ENCODE assay signal across 1 cellular context in the genomic region with DNA sequence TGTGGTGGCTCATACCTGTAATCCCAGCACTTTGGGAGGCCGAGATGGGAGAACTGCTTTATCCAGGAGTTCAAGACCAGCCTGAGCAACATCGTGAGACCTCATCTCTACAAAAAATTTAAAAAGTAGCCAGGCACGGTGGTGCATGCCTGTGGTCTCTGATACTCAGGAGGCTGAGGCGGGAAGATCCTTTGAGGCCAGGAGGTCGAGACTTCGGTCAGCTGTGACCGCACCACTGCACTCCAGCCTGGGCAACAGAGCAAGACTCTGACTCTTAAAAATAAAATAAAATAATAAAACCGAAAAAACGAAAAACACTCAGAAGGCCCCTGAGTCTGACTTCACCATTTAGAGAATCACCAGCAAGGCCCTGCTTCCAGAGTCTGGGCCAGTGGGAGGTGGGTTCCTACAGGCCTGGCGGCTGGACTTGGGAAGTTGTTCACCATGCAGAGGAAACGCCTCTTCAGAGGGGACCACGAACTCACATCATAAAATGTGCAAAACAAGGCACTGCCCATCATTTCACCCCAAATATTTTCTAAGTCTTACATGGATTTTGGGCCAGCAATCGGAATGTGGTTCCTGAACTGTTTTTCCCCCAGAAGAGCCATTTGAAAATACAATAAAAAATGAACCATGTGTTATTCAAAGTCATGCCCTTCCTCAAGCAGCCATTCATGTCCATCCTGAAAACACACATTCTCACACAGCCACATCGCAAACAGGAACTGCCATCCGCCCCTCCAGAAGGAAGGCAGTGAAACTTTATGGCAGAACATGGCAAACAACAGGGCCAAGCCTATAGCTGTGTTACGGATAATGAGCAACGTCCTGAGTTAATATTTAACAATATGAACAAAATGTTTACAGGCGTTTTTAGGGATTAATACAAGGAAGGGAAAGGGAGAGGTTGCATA.
TF ChIP-seq lines count a peak whose summit lies in the region.

No MANE protein-coding gene starts in this region.

TF ChIP-seq in A549, 52 proteins besides CTCF, POLR2A, EP300 and RAD21:
- TF ChIP-seq HEYL (CRISPR knock-in tag; IDR thresholded peaks at IDR 0.05) (no peak), NPAS2 (CRISPR knock-in tag; IDR thresholded peaks at IDR 0.05; ENCODE audit: borderline replicate concordance) (no peak), ZC3H11A (IDR thresholded peaks at IDR 0.05) (no peak), GATA3 (IDR thresholded peaks at IDR 0.05; ENCODE audit: borderline replicate concordance) (no peak), MYC (IDR thresholded peaks at IDR 0.05; ENCODE audit: borderline replicate concordance, low read length) (no peak), RFX5 (IDR thresholded peaks at IDR 0.05) (no peak), TP53 (CRISPR knock-in tag; IDR thresholded peaks at IDR 0.05) (no peak)
- TF ChIP-seq, protein P1, sequence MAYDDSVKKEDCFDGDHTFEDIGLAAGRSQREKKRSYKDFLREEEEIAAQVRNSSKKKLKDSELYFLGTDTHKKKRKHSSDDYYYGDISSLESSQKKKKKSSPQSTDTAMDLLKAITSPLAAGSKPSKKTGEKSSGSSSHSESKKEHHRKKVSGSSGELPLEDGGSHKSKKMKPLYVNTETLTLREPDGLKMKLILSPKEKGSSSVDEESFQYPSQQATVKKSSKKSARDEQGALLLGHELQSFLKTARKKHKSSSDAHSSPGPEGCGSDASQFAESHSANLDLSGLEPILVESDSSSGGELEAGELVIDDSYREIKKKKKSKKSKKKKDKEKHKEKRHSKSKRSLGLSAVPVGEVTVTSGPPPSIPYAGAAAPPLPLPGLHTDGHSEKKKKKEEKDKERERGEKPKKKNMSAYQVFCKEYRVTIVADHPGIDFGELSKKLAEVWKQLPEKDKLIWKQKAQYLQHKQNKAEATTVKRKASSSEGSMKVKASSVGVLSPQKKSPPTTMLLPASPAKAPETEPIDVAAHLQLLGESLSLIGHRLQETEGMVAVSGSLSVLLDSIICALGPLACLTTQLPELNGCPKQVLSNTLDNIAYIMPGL (CRISPR knock-in tag; IDR thresholded peaks at IDR 0.05; ENCODE audit: borderline replicate concordance), result no peak
- TF ChIP-seq, protein P2, sequence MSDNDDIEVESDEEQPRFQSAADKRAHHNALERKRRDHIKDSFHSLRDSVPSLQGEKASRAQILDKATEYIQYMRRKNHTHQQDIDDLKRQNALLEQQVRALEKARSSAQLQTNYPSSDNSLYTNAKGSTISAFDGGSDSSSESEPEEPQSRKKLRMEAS (IDR thresholded peaks at IDR 0.05), result no peak
- TF ChIP-seq, protein P3, sequence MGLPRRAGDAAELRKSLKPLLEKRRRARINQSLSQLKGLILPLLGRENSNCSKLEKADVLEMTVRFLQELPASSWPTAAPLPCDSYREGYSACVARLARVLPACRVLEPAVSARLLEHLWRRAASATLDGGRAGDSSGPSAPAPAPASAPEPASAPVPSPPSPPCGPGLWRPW (IDR thresholded peaks at IDR 0.05), result no peak
